Comparison of ENCODE assay signal across 1 cellular context in the genomic region with DNA sequence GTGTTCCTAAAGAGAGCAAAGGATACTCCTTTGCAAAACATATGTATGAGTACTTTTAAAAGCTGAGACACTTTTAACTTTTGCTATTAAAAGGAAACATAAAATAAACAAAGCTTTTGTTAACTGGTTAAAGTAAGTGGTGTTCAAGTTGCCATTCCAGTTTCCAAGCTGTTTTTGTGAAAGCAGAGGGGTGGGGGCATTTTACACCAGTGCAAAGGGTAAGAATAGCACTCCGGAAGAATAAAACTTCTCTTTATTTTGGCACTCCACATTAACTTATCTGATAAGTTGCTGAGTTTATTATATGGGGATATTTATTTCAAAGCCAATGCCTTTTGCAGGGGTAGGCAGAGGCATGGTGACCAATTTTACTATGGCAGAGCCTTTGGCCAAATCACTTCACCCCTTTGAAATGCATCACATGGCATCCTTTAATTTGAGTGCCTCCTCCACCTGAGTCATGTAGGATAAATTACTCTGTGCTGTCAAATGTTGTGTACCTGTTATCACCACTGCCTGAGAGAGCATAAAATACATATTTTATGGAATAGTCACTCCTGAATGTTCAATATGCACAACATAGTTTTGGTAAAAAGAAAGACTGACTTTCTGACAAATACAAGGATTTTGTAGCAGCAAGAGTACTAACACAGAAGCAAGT.
TF ChIP-seq lines count a peak whose summit lies in the region.

No MANE protein-coding gene starts in this region.

TF ChIP-seq in IMR-90, 13 proteins besides CTCF, POLR2A, EP300 and RAD21 (continued from another document):
- TF ChIP-seq, protein P1, sequence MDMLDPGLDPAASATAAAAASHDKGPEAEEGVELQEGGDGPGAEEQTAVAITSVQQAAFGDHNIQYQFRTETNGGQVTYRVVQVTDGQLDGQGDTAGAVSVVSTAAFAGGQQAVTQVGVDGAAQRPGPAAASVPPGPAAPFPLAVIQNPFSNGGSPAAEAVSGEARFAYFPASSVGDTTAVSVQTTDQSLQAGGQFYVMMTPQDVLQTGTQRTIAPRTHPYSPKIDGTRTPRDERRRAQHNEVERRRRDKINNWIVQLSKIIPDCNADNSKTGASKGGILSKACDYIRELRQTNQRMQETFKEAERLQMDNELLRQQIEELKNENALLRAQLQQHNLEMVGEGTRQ (IDR thresholded peaks at IDR 0.05; ENCODE audit: low read depth, low read length): no peak
